ENCODE assay signal across 11 cellular contexts in genomic region chr2:62149708-62150107, GRCh38. TPM values are rescaled to one million over a fixed set of nuclear protein-coding genes. Genes with fewer than 3 reads are reported as not detected.
DNase-seq lines count a peak whose midpoint lies in the region; ATAC-seq, FAIRE-seq and TF ChIP-seq lines count a peak whose summit lies in the region.
"Had no signal": no experiment of that assay in that cellular context is flagged by ENCODE, and none has a peak within 500 bp of the region (broad histone marks: within the 10 kb centered on the region; RNA-seq: fewer than 3 reads in every experiment).

No MANE protein-coding gene starts in this region.

- H4K20me1 ChIP-seq in IMR-90 (ENCODE audit: insufficient read depth, low read length), result no peaks in the 10 kb centered on the region

- H3K14ac ChIP-seq in IMR-90 (replicated peaks; ENCODE audit: low read depth, low read length), result no peak overlapping the region

- H3K4me3 ChIP-seq in BJ (ENCODE audit: low read depth, low read length), result no peak overlapping the region
- no peak overlapping the region for H3K4me3 ChIP-seq in IMR-90 (ENCODE audit: insufficient read depth, low read depth, low read length)
- H3K4me3 ChIP-seq in bronchial epithelial cell (ENCODE audit: low read depth, low read length), result no peak overlapping the region
- H3K4me3 ChIP-seq: uterus had no signal

- BruUV-seq in IMR-90 (replicated peaks; lab: Mats Ljungman, UMichigan), result no TSS peak

- H4K8ac ChIP-seq in IMR-90 (ENCODE audit: low read depth in 2 of 2, low read length in 2 of 2), result no peak overlapping the region

- H2BK120ac ChIP-seq in IMR-90 (ENCODE audit: low read depth, low read length), result no peak overlapping the region

- TF ChIP-seq CTCF in BJ (IDR thresholded peaks at IDR 0.05; ENCODE audit: insufficient read depth, low read depth, low read length) (no peak), IMR-90 (conservative IDR thresholded peaks at IDR 0.05; ENCODE audit: low read depth, low read length) (no peak), bronchial epithelial cell (IDR thresholded peaks at IDR 0.05; ENCODE audit: insufficient read depth, low read length, severe bottlenecking) (no peak)

- in situ Hi-C loops in IMR-90 (cut with MboI; ENCODE audit: low sequenced_read_pairs), result no loop called here

- no peaks in the 10 kb centered on the region for H3K79me1 ChIP-seq in IMR-90 (ENCODE audit: low read depth in 1 of 2, low read length in 2 of 2)

- no peak overlapping the region for H3K27ac Mint-ChIP-seq in activated CD4-positive, alpha-beta memory T cell treated with anti-CD3 and anti-CD28 coated beads, Interleukin-2, amount 10 ng/mL, durations not matched to agents 7 days and 5 days

- H3K18ac ChIP-seq in IMR-90 (ENCODE audit: low read depth, low read length), result no peak overlapping the region

- peaks cover 3% of the 10 kb centered on the region; the same call in 1 of the 2 replicates for H3K9me1 ChIP-seq in IMR-90 (ENCODE audit: insufficient read depth, low read length)

- H4K91ac ChIP-seq in IMR-90 (ENCODE audit: insufficient read depth, low read depth, low read length), result no peak overlapping the region

- TF ChIP-seq RAD21 in IMR-90 (IDR thresholded peaks at IDR 0.05; ENCODE audit: low read length), result no peak

- H3K36me3 ChIP-seq in BJ (ENCODE audit: control insufficient read depth, insufficient read depth, low read length) (no peaks in the 10 kb centered on the region), IMR-90 (ENCODE audit: control insufficient read depth, insufficient read depth, low read length) (no peaks in the 10 kb centered on the region), bronchial epithelial cell (ENCODE audit: control insufficient read depth, insufficient read depth, low read length) (no peaks in the 10 kb centered on the region)
- H3K36me3 ChIP-seq: uterus had no signal

- ATAC-seq in IMR-90 (ENCODE audit: low read depth) (peak; percentile 98), HG03039 (IDR thresholded peaks at IDR 0.05; ENCODE audit: unreplicated experiment) (no peak)

- no peak overlapping the region for H3K9ac ChIP-seq in IMR-90 (ENCODE audit: low read depth, low read length)

- H2AFZ ChIP-seq in IMR-90 (replicated peaks; ENCODE audit: low read length, poor library complexity), result no peak overlapping the region

- dilution Hi-C loops in IMR-90 (cut with HindIII; ENCODE audit: low sequenced_read_pairs, unreplicated experiment), result no loop called here

- no peaks in the 10 kb centered on the region for H3K27me3 Mint-ChIP-seq in activated CD4-positive, alpha-beta memory T cell treated with anti-CD3 and anti-CD28 coated beads, Interleukin-2, amount 10 ng/mL, durations not matched to agents 7 days and 5 days

- CTCF ChIA-PET in BJ (lab: Yijun Ruan, JAX), result interaction anchor here (0.7 to 0.8 kb wide), 2 partner anchors 12 to 262 kb away, joined by 3 read pairs; no protein-coding TSS in a partner anchor
- CTCF ChIA-PET in IMR-90 (lab: Yijun Ruan, JAX), result no interaction called here
- CTCF ChIA-PET in activated CD4-positive, alpha-beta memory T cell treated with anti-CD3 and anti-CD28 coated beads, Interleukin-2, amount 10 ng/mL, durations not matched to agents 7 days and 5 days (lab: Charles Lee), result no interaction called here

- peaks cover 2% of the 10 kb centered on the region for H3K36me3 Mint-ChIP-seq in activated CD4-positive, alpha-beta memory T cell treated with anti-CD3 and anti-CD28 coated beads, Interleukin-2, amount 10 ng/mL, durations not matched to agents 7 days and 5 days (ENCODE audit: low read depth)

- H2BK5ac ChIP-seq in IMR-90 (ENCODE audit: low read depth, low read length, poor library complexity, severe bottlenecking), result no peak overlapping the region

- H3K4ac ChIP-seq in IMR-90 (ENCODE audit: low read depth, low read length), result no peak overlapping the region

- no peak overlapping the region for H3K27ac ChIP-seq in IMR-90 (ENCODE audit: insufficient read depth, low read length)
- H3K27ac ChIP-seq in substantia nigra (ENCODE audit: low read depth, low read length, poor library complexity, severe bottlenecking), result no peak overlapping the region
- H3K27ac ChIP-seq: uterus had no signal

- H3K4me3 Mint-ChIP-seq in activated CD4-positive, alpha-beta memory T cell treated with anti-CD3 and anti-CD28 coated beads, Interleukin-2, amount 10 ng/mL, durations not matched to agents 7 days and 5 days, result no peak overlapping the region

- TF ChIP-seq POLR2A in IMR-90 (IDR thresholded peaks at IDR 0.05; ENCODE audit: low read depth, low read length), result no peak

- no peak overlapping the region for H3K23ac ChIP-seq in IMR-90 (ENCODE audit: low read depth, low read length)

- H2AK9ac ChIP-seq in IMR-90 (replicated peaks; ENCODE audit: low read depth, low read length, poor library complexity), result no peak overlapping the region

- H2AK5ac ChIP-seq in IMR-90 (ENCODE audit: low read depth, low read length), result no peak overlapping the region

- POLR2A ChIA-PET in BJ (lab: Charles Lee), result no interaction called here
- POLR2A ChIA-PET in IMR-90 (lab: Charles Lee; ENCODE audit: unreplicated experiment), result no interaction called here
- POLR2A ChIA-PET in activated CD4-positive, alpha-beta memory T cell treated with anti-CD3 and anti-CD28 coated beads, Interleukin-2, amount 10 ng/mL, durations not matched to agents 7 days and 5 days (lab: Charles Lee), result no interaction called here

- no peaks in the 10 kb centered on the region for H3K9me3 Mint-ChIP-seq in activated CD4-positive, alpha-beta memory T cell treated with anti-CD3 and anti-CD28 coated beads, Interleukin-2, amount 10 ng/mL, durations not matched to agents 7 days and 5 days

- no peaks in the 10 kb centered on the region for H3K27me3 ChIP-seq in BJ (ENCODE audit: control insufficient read depth, insufficient read depth, low read length)
- no peaks in the 10 kb centered on the region for H3K27me3 ChIP-seq in IMR-90 (ENCODE audit: control insufficient read depth, insufficient read depth, low read length)
- H3K27me3 ChIP-seq in bronchial epithelial cell (ENCODE audit: control insufficient read depth, insufficient read depth, low read length), result no peaks in the 10 kb centered on the region
- H3K27me3 ChIP-seq: uterus had no signal

- H3K56ac ChIP-seq in IMR-90 (ENCODE audit: extremely low read depth, insufficient read depth, low read length), result no peak overlapping the region

- peak; percentile 65 for DNase-seq in BJ (ENCODE audit: low read depth)
- peak; percentile 96 for DNase-seq in IMR-90
- peak; percentile 92 for DNase-seq in bronchial epithelial cell (ENCODE audit: low read depth)
- DNase-seq in kidney glomerular epithelial cell (lab: John Stamatoyannopoulos, UW), result peak; percentile 60
- DNase-seq in substantia nigra (lab: John Stamatoyannopoulos, UW), result no peak
- DNase-seq in activated CD4-positive, alpha-beta memory T cell treated with anti-CD3 and anti-CD28 coated beads, Interleukin-2, amount 10 ng/mL, durations not matched to agents 7 days and 5 days, result no peak
- DNase-seq in GF-D8 (lab: John Stamatoyannopoulos, UW), result no peak
- DNase-seq: DND-41, NCI-H1105 treated with DMSO at 0.1 percent for 48 hours, uterus had no signal

- no peak overlapping the region for H2BK20ac ChIP-seq in IMR-90 (ENCODE audit: low read depth, low read length)

- H2BK15ac ChIP-seq in IMR-90 (ENCODE audit: low read depth, low read length), result no peak overlapping the region

- H3K4me1 Mint-ChIP-seq in activated CD4-positive, alpha-beta memory T cell treated with anti-CD3 and anti-CD28 coated beads, Interleukin-2, amount 10 ng/mL, durations not matched to agents 7 days and 5 days, result peaks cover 5% of the 10 kb centered on the region

- no peaks in the 10 kb centered on the region for H3K4me1 ChIP-seq in IMR-90 (ENCODE audit: control insufficient read depth, insufficient read depth, low read length)
- H3K4me1 ChIP-seq: uterus had no signal

- FAIRE-seq in bronchial epithelial cell (lab: Jason Lieb, UNC), result no peak

- intact Hi-C loops in IMR-90 (cut with micrococcal nuclease), result loop anchor here (2.0 kb wide), 1 partner anchor 261 kb away; no protein-coding TSS in a partner anchor

- H3K9me3 ChIP-seq in IMR-90 (ENCODE audit: control insufficient read depth, insufficient read depth, low read length), result no peaks in the 10 kb centered on the region
- H3K9me3 ChIP-seq: uterus had no signal

- no peak overlapping the region for H3K4me2 ChIP-seq in IMR-90 (ENCODE audit: low read depth, low read length)

- no peak overlapping the region for H4K5ac ChIP-seq in IMR-90 (ENCODE audit: low read depth, low read length)

TF ChIP-seq in IMR-90, 13 proteins besides CTCF, POLR2A, EP300 and RAD21 (continues in another document):
- TF ChIP-seq CEBPB (IDR thresholded peaks at IDR 0.05; ENCODE audit: low read depth, low read length) (no peak), BHLHE40 (IDR thresholded peaks at IDR 0.05; ENCODE audit: low read depth, low read length) (peak; percentile 78), CHD1 (IDR thresholded peaks at IDR 0.05; ENCODE audit: low read depth, low read length) (no peak), NFE2L2 (IDR thresholded peaks at IDR 0.05; ENCODE audit: low read depth, low read length) (peak; percentile 34; the same call in 1 of the 2 replicates), MAZ (IDR thresholded peaks at IDR 0.05; ENCODE audit: borderline replicate concordance, low read depth, low read length) (no peak), ELK1 (IDR thresholded peaks at IDR 0.05; ENCODE audit: borderline replicate concordance, low read depth, low read length) (no peak), SMC3 (IDR thresholded peaks at IDR 0.05; ENCODE audit: low read depth, low read length) (no peak), RCOR1 (IDR thresholded peaks at IDR 0.05; ENCODE audit: insufficient replicate concordance, low read length) (peak; percentile 14), FOS (IDR thresholded peaks at IDR 0.05; ENCODE audit: low read depth, low read length) (peak; percentile 58), RFX5 (IDR thresholded peaks at IDR 0.05; ENCODE audit: low read depth, low read length) (no peak)

RNA-seq across cellular contexts. Expression of gene B3GNT2, which starts 46.2 kb away (rescaled TPM):
- polyA plus RNA-seq in BJ (2011; rRNA removed), result 9.4 and 12.0 TPM in 2 replicates
- polyA minus RNA-seq in BJ (2011; rRNA and poly(A)+ RNA removed), result 6.9 and 9.7 TPM in 2 replicates
- 11.1 and 12.2 TPM in 2 replicates for total RNA-seq in IMR-90 (2012; rRNA removed)
- 4.2 and 5.0 TPM in 2 replicates for polyA plus RNA-seq in IMR-90 (2012; rRNA removed)
- 2.2 and 2.6 TPM in 2 replicates for polyA plus RNA-seq in IMR-90 (2012; cell fraction: cytosol; rRNA removed)
- 0.71 and 2.2 TPM in 2 replicates for polyA plus RNA-seq in IMR-90 (2012; cell fraction: nucleus; rRNA removed; ENCODE audit: low replicate concordance)
- total RNA-seq in bronchial epithelial cell, result 46.6 and 61.7 TPM in 2 replicates
- total RNA-seq in activated CD4-positive, alpha-beta memory T cell treated with anti-CD3 and anti-CD28 coated beads, Interleukin-2, amount 10 ng/mL, durations not matched to agents 7 days and 5 days, result 10 to 100 TPM; 28.3 to 29.1 TPM

Comparison
In these comparisons a context has a peak if more than half of its experiments do, and no peak if none do; other contexts are left out.
1. DNase-seq: peak in BJ (single experiment), IMR-90 (single experiment), bronchial epithelial cell (single experiment) and kidney glomerular epithelial cell (single experiment); none in substantia nigra (0 of 49), activated CD4-positive, alpha-beta memory T cell treated with anti-CD3 and anti-CD28 coated beads, Interleukin-2, amount 10 ng/mL, durations not matched to agents 7 days and 5 days (single experiment) and GF-D8 (single experiment).